19 cellular contexts compared by ENCODE assay signal in the genomic region with DNA sequence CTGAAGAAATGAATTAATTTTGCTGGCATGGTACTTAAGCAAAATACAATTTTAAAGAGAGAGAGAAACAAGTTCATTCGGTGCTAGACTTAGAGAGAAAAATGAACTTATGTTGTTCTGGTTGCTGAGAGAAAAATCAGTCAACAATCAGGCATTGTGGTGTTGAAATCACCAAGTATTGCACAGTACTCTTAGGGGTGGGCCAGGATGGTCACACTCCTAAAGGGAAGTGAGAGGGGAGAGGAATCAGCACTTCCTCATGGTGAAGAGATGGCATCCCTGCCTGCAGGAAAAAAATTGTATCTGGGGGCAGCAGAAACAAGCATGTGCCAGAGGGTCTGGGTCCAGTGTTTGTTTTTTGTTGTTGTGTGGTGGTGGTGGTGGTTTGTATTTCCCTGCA. TPM values are rescaled to one million over a fixed set of nuclear protein-coding genes. Genes with fewer than 3 reads are reported as not detected.
DNase-seq lines count a peak whose midpoint lies in the region; ATAC-seq and TF ChIP-seq lines count a peak whose summit lies in the region.
"Had no signal": no experiment of that assay in that cellular context is flagged by ENCODE, and none has a peak within 500 bp of the region (broad histone marks: within the 10 kb centered on the region; RNA-seq: fewer than 3 reads in every experiment).

No MANE protein-coding gene starts in this region.

- H3K4me2 ChIP-seq in mammary epithelial cell (ENCODE audit: insufficient read depth, low read depth, low read length) (no peak overlapping the region), OCI-LY7 (ENCODE audit: low read length) (no peak overlapping the region)

- intact Hi-C loops in MCF 10A (cut with micrococcal nuclease) (no loop called here), mammary epithelial cell (cut with micrococcal nuclease) (no loop called here), OCI-LY7 (cut with micrococcal nuclease; ENCODE audit: unreplicated experiment) (loop anchor here (10.0 kb wide), 1 partner anchor 55 kb away; no protein-coding TSS in a partner anchor)

- DNase-seq in MCF 10A (ENCODE audit: unreplicated experiment), result peak; percentile 13
- no peak for DNase-seq in mammary epithelial cell
- peak; percentile 71 for DNase-seq in amniotic epithelial cell (ENCODE audit: low read depth)
- no peak for DNase-seq in left lobe of liver (ENCODE audit: low spot score)
- peak in 1 of 2 donors; percentile 45 for DNase-seq in upper lobe of left lung
- no peak for DNase-seq in GM19240 (ENCODE audit: insufficient read length, low spot score)
- no peak for DNase-seq in OCI-LY7 (ENCODE audit: low spot score)
- DNase-seq: 8988T; activated CD4-positive, alpha-beta T cell treated with anti-CD3 and anti-CD28 coated beads for 4 hours; aorta; COR-L47; NCI-H1048; NCI-H446 treated with DMSO at 0.1 percent for 48 hours; Peyer's patch; T-helper 17 cell had no signal

- H3K4me3 Mint-ChIP-seq in MCF 10A (ENCODE audit: unreplicated experiment), result no peak overlapping the region
- H3K4me3 Mint-ChIP-seq: nephron, T-helper 17 cell had no signal

- H3K27ac ChIP-seq in mammary epithelial cell (ENCODE audit: insufficient read depth, low read depth, low read length) (no peak overlapping the region), upper lobe of left lung (peak overlapping the region in 3 of 4 donors; percentile 10 to 40 (median 31)), OCI-LY7 (ENCODE audit: low read depth, low read length, poor library complexity, severe bottlenecking) (no peak overlapping the region)

- POLR2A ChIA-PET in MCF 10A (lab: Yijun Ruan, JAX), result no interaction called here
- POLR2A ChIA-PET in OCI-LY7 (lab: Charles Lee), result no interaction called here

- peak; percentile 26 for ATAC-seq in left lobe of liver
- ATAC-seq in upper lobe of left lung (ENCODE audit: low FRiP score in 2 of 2), result peak; percentile 74 to 90
- no peak for ATAC-seq in GM18517 (IDR thresholded peaks at IDR 0.05; ENCODE audit: unreplicated experiment)
- ATAC-seq: HCT116, T-helper 17 cell had no signal

- no peak overlapping the region for H2AFZ ChIP-seq in mammary epithelial cell (ENCODE audit: low read depth, low read length)
- no peak overlapping the region for H2AFZ ChIP-seq in OCI-LY7 (ENCODE audit: low read length)

- H3K27ac Mint-ChIP-seq in MCF 10A (ENCODE audit: low read depth, unreplicated experiment), result no peak overlapping the region
- H3K27ac Mint-ChIP-seq: nephron, T-helper 17 cell had no signal

- no peaks in the 10 kb centered on the region for H3K9me2 ChIP-seq in OCI-LY7 (ENCODE audit: insufficient read depth, low read length)

- H4K20me1 ChIP-seq in mammary epithelial cell (ENCODE audit: insufficient read depth, low read length) (no peaks in the 10 kb centered on the region), OCI-LY7 (ENCODE audit: insufficient read depth, low read length) (no peaks in the 10 kb centered on the region)

- H3K27me3 Mint-ChIP-seq in MCF 10A (ENCODE audit: insufficient read depth, unreplicated experiment), result no peaks in the 10 kb centered on the region

- CTCF ChIA-PET in MCF 10A (lab: Yijun Ruan, JAX) (no interaction called here), mammary epithelial cell (lab: Charles Lee; ENCODE audit: low non-redundant PET) (no interaction called here), OCI-LY7 (lab: Charles Lee; ENCODE audit: unreplicated experiment) (no interaction called here)

- TF ChIP-seq POLR2A in upper lobe of left lung (IDR thresholded peaks at IDR 0.05), result peak in 1 of 4 donors; percentile 7

- in situ Hi-C loops in mammary epithelial cell (cut with MboI; ENCODE audit: low sequenced_read_pairs in 2 of 2), result no loop called here

- no peaks in the 10 kb centered on the region for H3K27me3 ChIP-seq in mammary epithelial cell (ENCODE audit: insufficient read depth, low read length)
- no peaks in the 10 kb centered on the region for H3K27me3 ChIP-seq in upper lobe of left lung
- H3K27me3 ChIP-seq: Peyer's patch had no signal

- H3K79me2 ChIP-seq in mammary epithelial cell (ENCODE audit: insufficient read depth, low read length), result no peaks in the 10 kb centered on the region
- no peaks in the 10 kb centered on the region for H3K79me2 ChIP-seq in OCI-LY7 (ENCODE audit: insufficient read depth, low read depth, low read length)

- no peaks in the 10 kb centered on the region for H3K4me1 ChIP-seq in mammary epithelial cell (ENCODE audit: insufficient read depth, low read length)
- no peaks in the 10 kb centered on the region for H3K4me1 ChIP-seq in upper lobe of left lung
- no peaks in the 10 kb centered on the region for H3K4me1 ChIP-seq in OCI-LY7 (ENCODE audit: insufficient read depth, low read length, poor library complexity, severe bottlenecking)
- H3K4me1 ChIP-seq: Peyer's patch had no signal

- no TSS peak for BruUV-seq in MCF 10A (replicated peaks; lab: Mats Ljungman, UMichigan)
- no TSS peak for BruUV-seq in mammary epithelial cell (replicated peaks; lab: Mats Ljungman, UMichigan)
- BruUV-seq in OCI-LY7 (replicated peaks; lab: Mats Ljungman, UMichigan), result no TSS peak

- 71% methylated on average over 1 of the region's 1 CpG for WGBS in mammary epithelial cell (ENCODE audit: low coverage, missing lambda C conversion rate)
- WGBS in upper lobe of left lung, 2 donors, result 38 to 56% methylated on average over 1 of the region's 1 CpG

- dilution Hi-C loops in mammary epithelial cell (cut with HindIII; ENCODE audit: low sequenced_read_pairs), result loop anchor here (5.0 kb wide), 1 partner anchor 63 kb away; no protein-coding TSS in a partner anchor

- H3K36me3 Mint-ChIP-seq in MCF 10A (ENCODE audit: insufficient read depth, unreplicated experiment), result no peaks in the 10 kb centered on the region

- peak in 2 of 4 donors; percentile 27 to 53 for TF ChIP-seq EP300 in upper lobe of left lung (IDR thresholded peaks at IDR 0.05)

- no peaks in the 10 kb centered on the region for H3K9me3 Mint-ChIP-seq in MCF 10A (ENCODE audit: unreplicated experiment)
- H3K9me3 Mint-ChIP-seq: nephron had no signal

- no peaks in the 10 kb centered on the region for H3K36me3 ChIP-seq in mammary epithelial cell (ENCODE audit: insufficient read depth, low read length)
- H3K36me3 ChIP-seq in upper lobe of left lung, result no peaks in the 10 kb centered on the region
- H3K36me3 ChIP-seq in OCI-LY7 (ENCODE audit: insufficient read depth, low read length), result no peaks in the 10 kb centered on the region
- H3K36me3 ChIP-seq: Peyer's patch had no signal

- H3K9me3 ChIP-seq in mammary epithelial cell (replicated peaks; ENCODE audit: insufficient read depth, low read length) (no peaks in the 10 kb centered on the region), upper lobe of left lung (no peaks in the 10 kb centered on the region), OCI-LY7 (ENCODE audit: low read length) (no peaks in the 10 kb centered on the region)
- H3K9me3 ChIP-seq: Peyer's patch had no signal

- no peak overlapping the region for H3K4me3 ChIP-seq in mammary epithelial cell (replicated peaks in 1 of 3; ENCODE audit: insufficient read depth in 1 of 3, low read depth in 2 of 3, low read length in 3 of 3)
- no peak overlapping the region for H3K4me3 ChIP-seq in upper lobe of left lung
- no peak overlapping the region for H3K4me3 ChIP-seq in OCI-LY7 (ENCODE audit: low read depth, low read length, poor library complexity, severe bottlenecking)
- H3K4me3 ChIP-seq: Peyer's patch, skin epidermis had no signal

- TF ChIP-seq CTCF in MCF 10A (IDR thresholded peaks at IDR 0.05; ENCODE audit: unreplicated experiment) (no peak), mammary epithelial cell (conservative IDR thresholded peaks at IDR 0.05 in 1 of 2, IDR thresholded peaks at IDR 0.05 in 1 of 2; ENCODE audit: extremely low read depth in 1 of 2, insufficient read depth in 1 of 2, low read depth in 1 of 2, low read length in 2 of 2) (no peak), upper lobe of left lung (IDR thresholded peaks at IDR 0.05) (no peak), OCI-LY7 (conservative IDR thresholded peaks at IDR 0.05; ENCODE audit: low read length) (no peak)

- no peaks in the 10 kb centered on the region for H3K4me1 Mint-ChIP-seq in MCF 10A (ENCODE audit: insufficient read depth, unreplicated experiment)
- H3K4me1 Mint-ChIP-seq: nephron, T-helper 17 cell had no signal

- H3K9ac ChIP-seq in mammary epithelial cell (ENCODE audit: insufficient read depth, low read length), result no peak overlapping the region

RNA-seq across cellular contexts. Expression of a gene that starts 7.0 kb away (rescaled TPM):
- total RNA-seq in MCF 10A (2022) (13.6 and 21.6 TPM in 2 replicates), mammary epithelial cell (10 to 100 TPM; 18.2 to 20.7 TPM), left lobe of liver (9.9 TPM), upper lobe of left lung (100 to 1,000 TPM in 1 of 6 donors, 10 to 100 TPM in 5; 39.8 to 140 (median 58.1) TPM), OCI-LY7 (2022) (0.32 and 0.35 TPM in 2 replicates)
- 3.3 TPM for polyA plus RNA-seq in mammary epithelial cell
- 24.1 TPM for polyA minus RNA-seq in mammary epithelial cell
- total RNA-seq in OCI-LY7 (2014; rRNA removed; shearing (Covaris generic)), result 0.33 and 0.47 TPM in 2 replicates

RNA-seq across cellular contexts. Expression of a gene that starts 51.7 kb away (rescaled TPM):
- total RNA-seq in MCF 10A (2022) (not detected in 2 replicates), mammary epithelial cell (not detected), left lobe of liver (not detected), upper lobe of left lung (under 1 TPM in 4 of 6 donors, not detected in 2; 0.14 to 0.40 (median 0.27) TPM), OCI-LY7 (2022) (not detected in 2 replicates)
- not detected for polyA plus RNA-seq in mammary epithelial cell
- polyA minus RNA-seq in mammary epithelial cell, result not detected
- total RNA-seq in OCI-LY7 (2014; rRNA removed; shearing (Covaris generic)), result not detected in 2 replicates
- total RNA-seq: aorta, T-helper 17 cell had no signal

Comparison
In these comparisons a context has a peak if more than half of its experiments do, and no peak if none do; other contexts are left out.
1. DNase-seq: peak in MCF 10A (single experiment) and amniotic epithelial cell (single experiment); none in mammary epithelial cell (single experiment), left lobe of liver (single experiment), GM19240 (single experiment) and OCI-LY7 (single experiment).
2. H3K27ac ChIP-seq: peak in upper lobe of left lung (3 of 4); none in mammary epithelial cell (single experiment) and OCI-LY7 (single experiment).